In genomic region chr7:50661345-50662058, GRCh38 we compare ENCODE assay signal across 8 cellular contexts.
A peak's percentile ranks its signal among the peaks of the same experiment; 100 is the strongest.
DNase-seq lines count a peak whose midpoint lies in the region; ATAC-seq and TF ChIP-seq lines count a peak whose summit lies in the region.

No MANE protein-coding gene starts in this region.

- peak; percentile 58 to 79 for DNase-seq in AML-193 (lab: John Stamatoyannopoulos, UW)
- peak; percentile 46 for DNase-seq in activated CD4-positive, alpha-beta memory T cell treated with anti-CD3 and anti-CD28 coated beads for 36 hours
- DNase-seq in tibial artery, result no peak
- no peak for DNase-seq in germinal center (ENCODE audit: low spot score)
- DNase-seq in mammary epithelial cell, result no peak
- no peak for DNase-seq in GM10248 (ENCODE audit: extremely low spot score)

- 90% methylated on average over 10 of the region's 10 CpGs for WGBS in mammary epithelial cell (ENCODE audit: low coverage, missing lambda C conversion rate)

- H3K9me3 Mint-ChIP-seq in activated CD4-positive, alpha-beta memory T cell treated with anti-CD3 and anti-CD28 coated beads for 36 hours, result no peaks in the 10 kb centered on the region

- H3K4me1 ChIP-seq in tibial artery, result peaks cover 4 to 82% (median 62%) of the 10 kb centered on the region in 4 donors
- H3K4me1 ChIP-seq in mammary epithelial cell (ENCODE audit: insufficient read depth, low read length), result peaks cover 51% of the 10 kb centered on the region

- H3K79me2 ChIP-seq in mammary epithelial cell (ENCODE audit: insufficient read depth, low read length), result no peaks in the 10 kb centered on the region

- H3K36me3 ChIP-seq in tibial artery, result peaks cover 0 to 5% (median 0%) of the 10 kb centered on the region in 3 donors
- H3K36me3 ChIP-seq in mammary epithelial cell (ENCODE audit: insufficient read depth, low read length), result no peaks in the 10 kb centered on the region

- no peaks in the 10 kb centered on the region for H4K20me1 ChIP-seq in mammary epithelial cell (ENCODE audit: insufficient read depth, low read length)

- H3K27ac ChIP-seq in tibial artery, result no peak overlapping the region
- no peak overlapping the region for H3K27ac ChIP-seq in mammary epithelial cell (ENCODE audit: insufficient read depth, low read depth, low read length)

- TF ChIP-seq CTCF in tibial artery (IDR thresholded peaks at IDR 0.05) (no peak), mammary epithelial cell (conservative IDR thresholded peaks at IDR 0.05 in 1 of 2, IDR thresholded peaks at IDR 0.05 in 1 of 2; ENCODE audit: extremely low read depth in 1 of 2, insufficient read depth in 1 of 2, low read depth in 1 of 2, low read length in 2 of 2) (no peak), GM10248 (IDR thresholded peaks at IDR 0.05; ENCODE audit: control extremely low read depth, extremely low read depth, low read depth, missing control alignments) (no peak)

- H3K4me3 Mint-ChIP-seq in activated CD4-positive, alpha-beta memory T cell treated with anti-CD3 and anti-CD28 coated beads for 36 hours, result peak overlapping the region; percentile 4

- ATAC-seq in GM19035 (IDR thresholded peaks at IDR 0.05; ENCODE audit: unreplicated experiment), result peak; percentile 58
- peak; percentile 59 for ATAC-seq in HG03095 (IDR thresholded peaks at IDR 0.05; ENCODE audit: unreplicated experiment)

- no TSS peak for BruUV-seq in mammary epithelial cell (replicated peaks; lab: Mats Ljungman, UMichigan)

- dilution Hi-C loops in mammary epithelial cell (cut with HindIII; ENCODE audit: low sequenced_read_pairs), result no loop called here

- peaks cover 69% of the 10 kb centered on the region for H3K4me1 Mint-ChIP-seq in activated CD4-positive, alpha-beta memory T cell treated with anti-CD3 and anti-CD28 coated beads for 36 hours (ENCODE audit: low read depth)

- H2AFZ ChIP-seq in mammary epithelial cell (ENCODE audit: low read depth, low read length), result no peak overlapping the region

- no peak overlapping the region for H3K9ac ChIP-seq in mammary epithelial cell (ENCODE audit: insufficient read depth, low read length)

- POLR2A ChIA-PET in activated CD4-positive, alpha-beta memory T cell treated with anti-CD3 and anti-CD28 coated beads for 36 hours (lab: Charles Lee), result no interaction called here
- POLR2A ChIA-PET in GM10248 (lab: Yijun Ruan, JAX), result no interaction called here

- H3K4me2 ChIP-seq in mammary epithelial cell (ENCODE audit: insufficient read depth, low read depth, low read length), result no peak overlapping the region

- peaks cover 2% of the 10 kb centered on the region for H3K27me3 Mint-ChIP-seq in activated CD4-positive, alpha-beta memory T cell treated with anti-CD3 and anti-CD28 coated beads for 36 hours

- H3K4me3 ChIP-seq in tibial artery (no peak overlapping the region), mammary epithelial cell (replicated peaks in 1 of 3; ENCODE audit: insufficient read depth in 1 of 3, low read depth in 2 of 3, low read length in 3 of 3) (no peak overlapping the region)

- CTCF ChIA-PET in activated CD4-positive, alpha-beta memory T cell treated with anti-CD3 and anti-CD28 coated beads for 36 hours (lab: Charles Lee), result interaction anchor here (0.7 to 2.0 kb wide), 6 partner anchors 18 to 243 kb away, joined by 3 to 8 read pairs (median 4); no protein-coding TSS in a partner anchor
- CTCF ChIA-PET in mammary epithelial cell (lab: Charles Lee; ENCODE audit: low non-redundant PET) (no interaction called here), GM10248 (lab: Yijun Ruan, JAX) (no interaction called here)

- no peaks in the 10 kb centered on the region for H3K36me3 Mint-ChIP-seq in activated CD4-positive, alpha-beta memory T cell treated with anti-CD3 and anti-CD28 coated beads for 36 hours

- H3K27ac Mint-ChIP-seq in activated CD4-positive, alpha-beta memory T cell treated with anti-CD3 and anti-CD28 coated beads for 36 hours, result peak overlapping the region; percentile 44

- H3K9me3 ChIP-seq in tibial artery, result no peaks in the 10 kb centered on the region
- H3K9me3 ChIP-seq in mammary epithelial cell (replicated peaks; ENCODE audit: insufficient read depth, low read length), result no peaks in the 10 kb centered on the region

- H3K27me3 ChIP-seq in tibial artery (no peaks in the 10 kb centered on the region), mammary epithelial cell (ENCODE audit: insufficient read depth, low read length) (no peaks in the 10 kb centered on the region)

- intact Hi-C loops in activated CD4-positive, alpha-beta memory T cell treated with anti-CD3 and anti-CD28 coated beads for 36 hours (cut with micrococcal nuclease), result loop anchor here (5.0 to 10.0 kb wide), 5 partner anchors 49 to 569 kb away; partner anchors contain the start of gene ZPBP
- intact Hi-C loops in tibial artery (cut with DNase I; ENCODE audit: low total_unique reads), result no loop called here
- intact Hi-C loops in mammary epithelial cell (cut with micrococcal nuclease), result no loop called here

- in situ Hi-C loops in mammary epithelial cell (cut with MboI; ENCODE audit: low sequenced_read_pairs in 2 of 2), result no loop called here

Comparison
In these comparisons a context has a peak if more than half of its experiments do, and no peak if none do; other contexts are left out.
1. DNase-seq: peak in AML-193 (2 of 2) and activated CD4-positive, alpha-beta memory T cell treated with anti-CD3 and anti-CD28 coated beads for 36 hours (single experiment); none in tibial artery (0 of 2), germinal center (single experiment), mammary epithelial cell (single experiment) and GM10248 (single experiment).